In genomic region chr3:170908235-170909116, GRCh38 we compare ENCODE assay signal across 8 cellular contexts. TPM values are rescaled to one million over a fixed set of nuclear protein-coding genes. Genes with fewer than 3 reads are reported as not detected.
DNase-seq lines count a peak whose midpoint lies in the region; ATAC-seq and TF ChIP-seq lines count a peak whose summit lies in the region.

TSS of gene EIF5A2 (minus strand) at chr3:170908637. CDS start at chr3:170907806, 831 bp downstream.

- peaks cover 20% of the 10 kb centered on the region for H3K4me1 Mint-ChIP-seq in activated T-helper 2 cell treated with anti-CD3 and anti-CD28 coated beads, Interferon-gamma antibody, Interleukin-2, Interleukin-4, amounts not matched to agents 10 μg/mL and 5 μg/mL and 100 μg/mL, durations not matched to agents 14 hours and 24 hours and 36 hours (ENCODE audit: low read depth)
- peaks cover 18% of the 10 kb centered on the region for H3K4me1 Mint-ChIP-seq in stimulated activated naive CD8-positive, alpha-beta T cell treated with anti-CD3 and anti-CD28 coated beads, Interleukin-15, Interleukin-2, amounts not matched to agents 100 ng/mL and 50 ng/mL, for 24 hours (ENCODE audit: low read depth)

- peaks cover 9% of the 10 kb centered on the region for H3K9me3 Mint-ChIP-seq in activated T-helper 2 cell treated with anti-CD3 and anti-CD28 coated beads, Interferon-gamma antibody, Interleukin-2, Interleukin-4, amounts not matched to agents 10 μg/mL and 5 μg/mL and 100 μg/mL, durations not matched to agents 14 hours and 24 hours and 36 hours
- peaks cover 13% of the 10 kb centered on the region for H3K9me3 Mint-ChIP-seq in stimulated activated naive CD8-positive, alpha-beta T cell treated with anti-CD3 and anti-CD28 coated beads, Interleukin-15, Interleukin-2, amounts not matched to agents 100 ng/mL and 50 ng/mL, for 24 hours

- peak; percentile 96 for ATAC-seq in GM21825 (IDR thresholded peaks at IDR 0.05; ENCODE audit: unreplicated experiment)

- H3F3A ChIP-seq in DOHH2 (ENCODE audit: control insufficient read depth, insufficient read depth) = no peaks in the 10 kb centered on the region
- no peaks in the 10 kb centered on the region for H3F3A ChIP-seq in neural cell (ENCODE audit: insufficient read depth, low read length, poor library complexity, severe bottlenecking)

- TF ChIP-seq EP300 in neural cell (conservative IDR thresholded peaks at IDR 0.05; ENCODE audit: poor library complexity, severe bottlenecking) = no peak

- TF ChIP-seq CTCF in DOHH2 (IDR thresholded peaks at IDR 0.05; ENCODE audit: low read depth, low read length, poor library complexity, severe bottlenecking) (no peak), KMS-11 (conservative IDR thresholded peaks at IDR 0.05; ENCODE audit: low read depth, low read length) (no peak), fibroblast of villous mesenchyme (IDR thresholded peaks at IDR 0.05; ENCODE audit: insufficient read depth, low read depth, low read length) (no peak), neural cell (IDR thresholded peaks at IDR 0.05; ENCODE audit: poor library complexity, severe bottlenecking) (no peak)

- no peaks in the 10 kb centered on the region for H4K20me1 ChIP-seq in DOHH2 (ENCODE audit: control insufficient read depth, insufficient read depth, low read depth, low read length)
- H4K20me1 ChIP-seq in KMS-11 (ENCODE audit: insufficient read depth) = no peaks in the 10 kb centered on the region
- no peaks in the 10 kb centered on the region for H4K20me1 ChIP-seq in neural cell (ENCODE audit: insufficient read depth)

- peak; percentile 22 for DNase-seq in RPMI8226
- DNase-seq in activated T-helper 2 cell treated with anti-CD3 and anti-CD28 coated beads, Interferon-gamma antibody, Interleukin-2, Interleukin-4, amounts not matched to agents 10 μg/mL and 5 μg/mL and 100 μg/mL, durations not matched to agents 14 hours and 24 hours and 36 hours (ENCODE audit: low spot score) = peak; percentile 92
- peak; percentile 95 for DNase-seq in fibroblast of villous mesenchyme (ENCODE audit: low read depth)

- no peaks in the 10 kb centered on the region for H3K36me3 ChIP-seq in DOHH2 (ENCODE audit: control insufficient read depth, low read length)
- no peaks in the 10 kb centered on the region for H3K36me3 ChIP-seq in KMS-11 (ENCODE audit: insufficient read depth)
- H3K36me3 ChIP-seq in neural cell (ENCODE audit: insufficient read depth, low read length) = no peaks in the 10 kb centered on the region

- intact Hi-C loops in activated T-helper 2 cell treated with anti-CD3 and anti-CD28 coated beads, Interferon-gamma antibody, Interleukin-2, Interleukin-4, amounts not matched to agents 10 μg/mL and 5 μg/mL and 100 μg/mL, durations not matched to agents 14 hours and 24 hours and 36 hours (cut with micrococcal nuclease) = loop anchor here (1.0 to 5.0 kb wide), 2 partner anchors 38 to 1141 kb away; partner anchors contain the start of genes ACTRT3, RPL22L1 and TERC

- peak within 1 kb of the TSS; percentile 62 for H3K4me2 ChIP-seq in DOHH2 (ENCODE audit: low read length)
- peak within 1 kb of the TSS; percentile 53; the same call in 1 of the 2 replicates for H3K4me2 ChIP-seq in KMS-11
- H3K4me2 ChIP-seq in neural cell (ENCODE audit: low read length) = peak within 1 kb of the TSS; percentile 38

- H3K4me3 ChIP-seq in DOHH2 (ENCODE audit: low read length) = peak within 1 kb of the TSS; percentile 81
- H3K4me3 ChIP-seq in KMS-11 (IDR thresholded peaks at IDR 0.05; ENCODE audit: insufficient read depth, low read depth, low read length) = no peak within 1 kb of the TSS
- peak within 1 kb of the TSS; percentile 80 for H3K4me3 ChIP-seq in fibroblast of villous mesenchyme (ENCODE audit: low read depth, low read length)
- peak within 1 kb of the TSS; percentile 84 for H3K4me3 ChIP-seq in neural cell (ENCODE audit: low read length)

- peaks cover 22% of the 10 kb centered on the region for H3K27me3 Mint-ChIP-seq in activated T-helper 2 cell treated with anti-CD3 and anti-CD28 coated beads, Interferon-gamma antibody, Interleukin-2, Interleukin-4, amounts not matched to agents 10 μg/mL and 5 μg/mL and 100 μg/mL, durations not matched to agents 14 hours and 24 hours and 36 hours (ENCODE audit: low read depth)
- H3K27me3 Mint-ChIP-seq in stimulated activated naive CD8-positive, alpha-beta T cell treated with anti-CD3 and anti-CD28 coated beads, Interleukin-15, Interleukin-2, amounts not matched to agents 100 ng/mL and 50 ng/mL, for 24 hours = no peaks in the 10 kb centered on the region

- H2AFZ ChIP-seq in KMS-11 (ENCODE audit: low read depth) (peak within 1 kb of the TSS; percentile 53), neural cell (ENCODE audit: low read depth, low read length) (peak within 1 kb of the TSS; percentile 16)

- no peak within 1 kb of the TSS for H3K27ac ChIP-seq in DOHH2 (ENCODE audit: low read depth, low read length)
- no peak within 1 kb of the TSS for H3K27ac ChIP-seq in KMS-11
- no peak within 1 kb of the TSS for H3K27ac ChIP-seq in neural cell (ENCODE audit: low read length)

- peaks cover 7% of the 10 kb centered on the region for H3K36me3 Mint-ChIP-seq in activated T-helper 2 cell treated with anti-CD3 and anti-CD28 coated beads, Interferon-gamma antibody, Interleukin-2, Interleukin-4, amounts not matched to agents 10 μg/mL and 5 μg/mL and 100 μg/mL, durations not matched to agents 14 hours and 24 hours and 36 hours (ENCODE audit: low read depth)
- peaks cover 8% of the 10 kb centered on the region for H3K36me3 Mint-ChIP-seq in stimulated activated naive CD8-positive, alpha-beta T cell treated with anti-CD3 and anti-CD28 coated beads, Interleukin-15, Interleukin-2, amounts not matched to agents 100 ng/mL and 50 ng/mL, for 24 hours (ENCODE audit: low read depth)

- H3K4me3 Mint-ChIP-seq in activated T-helper 2 cell treated with anti-CD3 and anti-CD28 coated beads, Interferon-gamma antibody, Interleukin-2, Interleukin-4, amounts not matched to agents 10 μg/mL and 5 μg/mL and 100 μg/mL, durations not matched to agents 14 hours and 24 hours and 36 hours (ENCODE audit: low read depth) = peak within 1 kb of the TSS; percentile 99
- peak within 1 kb of the TSS; percentile 91 for H3K4me3 Mint-ChIP-seq in stimulated activated naive CD8-positive, alpha-beta T cell treated with anti-CD3 and anti-CD28 coated beads, Interleukin-15, Interleukin-2, amounts not matched to agents 100 ng/mL and 50 ng/mL, for 24 hours

- peak within 1 kb of the TSS; percentile 90 for H3K27ac Mint-ChIP-seq in activated T-helper 2 cell treated with anti-CD3 and anti-CD28 coated beads, Interferon-gamma antibody, Interleukin-2, Interleukin-4, amounts not matched to agents 10 μg/mL and 5 μg/mL and 100 μg/mL, durations not matched to agents 14 hours and 24 hours and 36 hours
- H3K27ac Mint-ChIP-seq in stimulated activated naive CD8-positive, alpha-beta T cell treated with anti-CD3 and anti-CD28 coated beads, Interleukin-15, Interleukin-2, amounts not matched to agents 100 ng/mL and 50 ng/mL, for 24 hours = peak within 1 kb of the TSS; percentile 92

- peak; percentile 26 for TF ChIP-seq RAD21 in neural cell (conservative IDR thresholded peaks at IDR 0.05)

- H3K9me2 ChIP-seq in DOHH2 (replicated peaks; ENCODE audit: control insufficient read depth, low read length) (no peaks in the 10 kb centered on the region), neural cell (ENCODE audit: insufficient read depth, low read length) (no peaks in the 10 kb centered on the region)

- no peaks in the 10 kb centered on the region for H3K27me3 ChIP-seq in DOHH2 (ENCODE audit: control insufficient read depth, low read length)
- H3K27me3 ChIP-seq in KMS-11 (ENCODE audit: insufficient read depth, low read depth) = no peaks in the 10 kb centered on the region
- H3K27me3 ChIP-seq in neural cell (ENCODE audit: insufficient read depth, low read depth, low read length) = peaks cover 11% of the 10 kb centered on the region

- H3K9ac ChIP-seq in KMS-11 (no peak within 1 kb of the TSS), neural cell (ENCODE audit: low read length) (peak within 1 kb of the TSS; percentile 55)

- peaks cover 7% of the 10 kb centered on the region for H3K9me3 ChIP-seq in DOHH2 (ENCODE audit: control insufficient read depth, insufficient read depth, low read length)
- peaks cover 4% of the 10 kb centered on the region for H3K9me3 ChIP-seq in neural cell (ENCODE audit: low read length)

- H3K4me1 ChIP-seq in DOHH2 (ENCODE audit: control insufficient read depth, low read length) = peaks cover 18% of the 10 kb centered on the region
- no peaks in the 10 kb centered on the region for H3K4me1 ChIP-seq in KMS-11 (ENCODE audit: low read depth, poor library complexity, severe bottlenecking)

- H3K79me2 ChIP-seq in DOHH2 (ENCODE audit: control insufficient read depth, low read length) (peaks cover 4% of the 10 kb centered on the region; the same call in 1 of the 2 replicates), KMS-11 (ENCODE audit: insufficient read depth, low read depth) (no peaks in the 10 kb centered on the region), neural cell (replicated peaks; ENCODE audit: insufficient read depth, low read length) (no peaks in the 10 kb centered on the region)

TF ChIP-seq in neural cell, 6 proteins besides CTCF, POLR2A, EP300 and RAD21 (continues in another document):
- TF ChIP-seq MXI1 (conservative IDR thresholded peaks at IDR 0.05; ENCODE audit: poor library complexity, severe bottlenecking) (peak; percentile 56), SMC3 (conservative IDR thresholded peaks at IDR 0.05; ENCODE audit: poor library complexity) (no peak), POLR2AphosphoS5 (IDR thresholded peaks at IDR 0.05) (no peak), EZH2 (IDR thresholded peaks at IDR 0.05; ENCODE audit: borderline replicate concordance, insufficient read depth, low read length, poor library complexity, severe bottlenecking) (no peak), TAF1 (IDR thresholded peaks at IDR 0.05; ENCODE audit: low read depth) (no peak)

RNA-seq across cellular contexts. Expression of gene EIF5A2, which starts in this region (rescaled TPM):
- total RNA-seq in activated T-helper 2 cell treated with anti-CD3 and anti-CD28 coated beads, Interferon-gamma antibody, Interleukin-2, Interleukin-4, amounts not matched to agents 10 μg/mL and 5 μg/mL and 100 μg/mL, durations not matched to agents 14 hours and 24 hours and 36 hours = 9.8 and 10.8 TPM in 2 replicates
- 12.2 and 18.1 TPM in 2 replicates for total RNA-seq in fibroblast of villous mesenchyme
- polyA plus RNA-seq in neural cell = 0.36 and 0.94 TPM in 2 replicates
- polyA minus RNA-seq in neural cell = 1.5 and 1.9 TPM in 2 replicates

Comparison
In these comparisons a context has a peak if more than half of its experiments do, and no peak if none do; other contexts are left out.
1. DNase-seq: peak in every context shown above with its lines; median percentile 95 in fibroblast of villous mesenchyme; 92 in activated T-helper 2 cell treated with anti-CD3 and anti-CD28 coated beads, Interferon-gamma antibody, Interleukin-2, Interleukin-4, amounts not matched to agents 10 μg/mL and 5 μg/mL and 100 μg/mL, durations not matched to agents 14 hours and 24 hours and 36 hours; 22 in RPMI8226.